Comparison of ENCODE assay signal across 28 cellular contexts in genomic region chr17:59796138-59796537, GRCh38.
DNase-seq lines count a peak whose midpoint lies in the region; ATAC-seq and TF ChIP-seq lines count a peak whose summit lies in the region.
"Had no signal": no experiment of that assay in that cellular context is flagged by ENCODE, and none has a peak within 500 bp of the region (broad histone marks: within the 10 kb centered on the region; RNA-seq: fewer than 3 reads in every experiment).

No MANE protein-coding gene starts in this region.

- H3K27me3 ChIP-seq in GM23338 (ENCODE audit: insufficient read depth) = no peaks in the 10 kb centered on the region
- H3K27me3 ChIP-seq: BE2C, heart right ventricle, spleen, thyroid gland, vagina had no signal

- H3K27ac Mint-ChIP-seq in activated naive CD4-positive, alpha-beta T cell treated with anti-CD3 and anti-CD28 coated beads for 36 hours = peak overlapping the region; percentile 23
- no peak overlapping the region for H3K27ac Mint-ChIP-seq in GM23338
- peak overlapping the region; percentile 50 for H3K27ac Mint-ChIP-seq in activated T-helper 2 cell treated with anti-CD3 and anti-CD28 coated beads, Interferon-gamma antibody, Interleukin-2, Interleukin-4, amounts not matched to agents 10 μg/mL and 5 μg/mL and 100 μg/mL, durations not matched to agents 14 hours and 24 hours and 36 hours
- peak overlapping the region; percentile 89 for H3K27ac Mint-ChIP-seq in osteocyte (ENCODE audit: unreplicated experiment)
- H3K27ac Mint-ChIP-seq: IgD-negative memory B cell had no signal

- ATAC-seq in GM23338 (no peak), GM21515 (IDR thresholded peaks at IDR 0.05; ENCODE audit: unreplicated experiment) (no peak)
- ATAC-seq: heart right ventricle, left ventricle myocardium superior, right cardiac atrium had no signal

- H3K79me2 ChIP-seq in GM23338 (replicated peaks; ENCODE audit: insufficient read depth) = no peaks in the 10 kb centered on the region

- H3K9me2 ChIP-seq in GM23338 (ENCODE audit: insufficient read depth) = no peaks in the 10 kb centered on the region

- no peak overlapping the region for H3K4me2 ChIP-seq in GM23338

- no peak overlapping the region for H3K4me3 ChIP-seq in GM23338
- H3K4me3 ChIP-seq: GM23248, heart right ventricle, spleen, thyroid gland, vagina had no signal

- H3K27ac ChIP-seq in GM23338 (ENCODE audit: low read depth) = 0 out of 2 replicates have a peak overlapping the region, but pooled peaks have one; percentile 1
- H3K27ac ChIP-seq: GM23248, heart right ventricle, thyroid gland, vagina, VCaP had no signal

- CTCF ChIA-PET in activated naive CD4-positive, alpha-beta T cell treated with anti-CD3 and anti-CD28 coated beads for 36 hours (lab: Charles Lee) = no interaction called here

- no peaks in the 10 kb centered on the region for H4K20me1 ChIP-seq in GM23338 (replicated peaks; ENCODE audit: insufficient read depth)

- H3K9me3 Mint-ChIP-seq in activated naive CD4-positive, alpha-beta T cell treated with anti-CD3 and anti-CD28 coated beads for 36 hours = no peaks in the 10 kb centered on the region
- no peaks in the 10 kb centered on the region for H3K9me3 Mint-ChIP-seq in GM23338
- no peaks in the 10 kb centered on the region for H3K9me3 Mint-ChIP-seq in activated T-helper 2 cell treated with anti-CD3 and anti-CD28 coated beads, Interferon-gamma antibody, Interleukin-2, Interleukin-4, amounts not matched to agents 10 μg/mL and 5 μg/mL and 100 μg/mL, durations not matched to agents 14 hours and 24 hours and 36 hours
- H3K9me3 Mint-ChIP-seq in osteocyte (ENCODE audit: unreplicated experiment) = peaks cover 4% of the 10 kb centered on the region
- H3K9me3 Mint-ChIP-seq: IgD-negative memory B cell, neural crest cell had no signal

- H3K36me3 ChIP-seq in GM23338 (ENCODE audit: insufficient read depth) = no peaks in the 10 kb centered on the region
- H3K36me3 ChIP-seq: thyroid gland, vagina had no signal

- peaks cover 45% of the 10 kb centered on the region for H3K4me1 Mint-ChIP-seq in activated naive CD4-positive, alpha-beta T cell treated with anti-CD3 and anti-CD28 coated beads for 36 hours (ENCODE audit: low read depth)
- no peaks in the 10 kb centered on the region for H3K4me1 Mint-ChIP-seq in GM23338
- peaks cover 30% of the 10 kb centered on the region for H3K4me1 Mint-ChIP-seq in activated T-helper 2 cell treated with anti-CD3 and anti-CD28 coated beads, Interferon-gamma antibody, Interleukin-2, Interleukin-4, amounts not matched to agents 10 μg/mL and 5 μg/mL and 100 μg/mL, durations not matched to agents 14 hours and 24 hours and 36 hours (ENCODE audit: low read depth)
- H3K4me1 Mint-ChIP-seq in osteocyte (ENCODE audit: unreplicated experiment) = peaks cover 44% of the 10 kb centered on the region
- H3K4me1 Mint-ChIP-seq: IgD-negative memory B cell, neural crest cell had no signal

- no peak for TF ChIP-seq CTCF in GM23338 (conservative IDR thresholded peaks at IDR 0.05; ENCODE audit: low read depth in 2 of 2)
- no peak for TF ChIP-seq CTCF in osteocyte (IDR thresholded peaks at IDR 0.05)

- no peaks in the 10 kb centered on the region for H3K4me1 ChIP-seq in GM23338 (ENCODE audit: insufficient read depth)
- H3K4me1 ChIP-seq: thyroid gland, vagina had no signal

- H3K4me3 Mint-ChIP-seq in activated naive CD4-positive, alpha-beta T cell treated with anti-CD3 and anti-CD28 coated beads for 36 hours = no peak overlapping the region
- no peak overlapping the region for H3K4me3 Mint-ChIP-seq in GM23338
- H3K4me3 Mint-ChIP-seq in activated T-helper 2 cell treated with anti-CD3 and anti-CD28 coated beads, Interferon-gamma antibody, Interleukin-2, Interleukin-4, amounts not matched to agents 10 μg/mL and 5 μg/mL and 100 μg/mL, durations not matched to agents 14 hours and 24 hours and 36 hours (ENCODE audit: low read depth) = no peak overlapping the region
- no peak overlapping the region for H3K4me3 Mint-ChIP-seq in osteocyte (ENCODE audit: unreplicated experiment)
- H3K4me3 Mint-ChIP-seq: neural crest cell had no signal

- H3F3A ChIP-seq in GM23338 (replicated peaks; ENCODE audit: low read depth) = no peaks in the 10 kb centered on the region

- peaks cover 21% of the 10 kb centered on the region for H3K36me3 Mint-ChIP-seq in activated naive CD4-positive, alpha-beta T cell treated with anti-CD3 and anti-CD28 coated beads for 36 hours (ENCODE audit: low read depth)
- no peaks in the 10 kb centered on the region for H3K36me3 Mint-ChIP-seq in GM23338 (ENCODE audit: low read depth)
- peaks cover 40% of the 10 kb centered on the region for H3K36me3 Mint-ChIP-seq in activated T-helper 2 cell treated with anti-CD3 and anti-CD28 coated beads, Interferon-gamma antibody, Interleukin-2, Interleukin-4, amounts not matched to agents 10 μg/mL and 5 μg/mL and 100 μg/mL, durations not matched to agents 14 hours and 24 hours and 36 hours (ENCODE audit: low read depth)
- peaks cover 10% of the 10 kb centered on the region for H3K36me3 Mint-ChIP-seq in osteocyte (ENCODE audit: unreplicated experiment)

- H2AFZ ChIP-seq in GM23338 = no peak overlapping the region
- H2AFZ ChIP-seq: GM23248 had no signal

- DNase-seq in activated naive CD4-positive, alpha-beta T cell treated with anti-CD3 and anti-CD28 coated beads for 36 hours = no peak
- no peak for DNase-seq in activated naive CD4-positive, alpha-beta T cell (lab: John Stamatoyannopoulos, UW)
- DNase-seq in GM23338 (ENCODE audit: low spot score) = no peak
- no peak for DNase-seq in activated T-helper 2 cell treated with anti-CD3 and anti-CD28 coated beads, Interferon-gamma antibody, Interleukin-2, Interleukin-4, amounts not matched to agents 10 μg/mL and 5 μg/mL and 100 μg/mL, durations not matched to agents 14 hours and 24 hours and 36 hours (ENCODE audit: low spot score)
- DNase-seq in osteocyte (ENCODE audit: extremely low spot score, unreplicated experiment) = no peak
- no peak for DNase-seq in GOT3 (lab: John Stamatoyannopoulos, UW)
- DNase-seq in DMS79 (lab: John Stamatoyannopoulos, UW) = no peak
- DNase-seq: ACHN; activated CD4-positive, alpha-beta T cell treated with anti-CD3 and anti-CD28 coated beads for 4 hours; activated effector memory CD4-positive, alpha-beta T cell treated with Interleukin-2 at 50 U/mL for 16 hours; BE2C; COR-L47; GDM1; GM23248; heart right ventricle; left ventricle myocardium superior; NCI-H1048; NCI-H1694; right cardiac atrium; SHP77 treated with DMSO at 0.1 percent for 48 hours; spleen; stimulated activated CD4-positive, alpha-beta T cell treated with anti-CD3 and anti-CD28 coated beads, Interleukin-2, amount 100 ng/mL, for 24 hours; thyroid gland had no signal

- H3K27me3 Mint-ChIP-seq in activated naive CD4-positive, alpha-beta T cell treated with anti-CD3 and anti-CD28 coated beads for 36 hours (ENCODE audit: low read depth) = no peaks in the 10 kb centered on the region
- peaks cover 2% of the 10 kb centered on the region for H3K27me3 Mint-ChIP-seq in GM23338 (ENCODE audit: insufficient read depth, low read depth, poor library complexity)
- H3K27me3 Mint-ChIP-seq in activated T-helper 2 cell treated with anti-CD3 and anti-CD28 coated beads, Interferon-gamma antibody, Interleukin-2, Interleukin-4, amounts not matched to agents 10 μg/mL and 5 μg/mL and 100 μg/mL, durations not matched to agents 14 hours and 24 hours and 36 hours (ENCODE audit: low read depth) = no peaks in the 10 kb centered on the region
- no peaks in the 10 kb centered on the region for H3K27me3 Mint-ChIP-seq in osteocyte (ENCODE audit: unreplicated experiment)
- H3K27me3 Mint-ChIP-seq: IgD-negative memory B cell had no signal

- intact Hi-C loops in activated naive CD4-positive, alpha-beta T cell treated with anti-CD3 and anti-CD28 coated beads for 36 hours (cut with micrococcal nuclease) = no loop called here
- intact Hi-C loops in activated T-helper 2 cell treated with anti-CD3 and anti-CD28 coated beads, Interferon-gamma antibody, Interleukin-2, Interleukin-4, amounts not matched to agents 10 μg/mL and 5 μg/mL and 100 μg/mL, durations not matched to agents 14 hours and 24 hours and 36 hours (cut with micrococcal nuclease) = no loop called here

TF ChIP-seq in GM23338, 12 proteins besides CTCF, POLR2A, EP300 and RAD21 (continues in another document):
- no peak for TF ChIP-seq JUNB (IDR thresholded peaks at IDR 0.05; ENCODE audit: unreplicated experiment)
- TF ChIP-seq ZNF114 (CRISPR knock-in tag; IDR thresholded peaks at IDR 0.05) = no peak
- TF ChIP-seq CREB1 (CRISPR knock-in tag; IDR thresholded peaks at IDR 0.05; ENCODE audit: low read depth) = no peak
- no peak for TF ChIP-seq POLR2AphosphoS5 (IDR thresholded peaks at IDR 0.05; ENCODE audit: low read depth)
- no peak for TF ChIP-seq EZH2phosphoT487 (IDR thresholded peaks at IDR 0.05; ENCODE audit: unreplicated experiment)
- TF ChIP-seq EZH2 (IDR thresholded peaks at IDR 0.05; ENCODE audit: low read depth, unreplicated experiment) = no peak
- TF ChIP-seq STAT1 (IDR thresholded peaks at IDR 0.05; ENCODE audit: unreplicated experiment) = no peak
- TF ChIP-seq ETS1 (IDR thresholded peaks at IDR 0.05) = no peak
